Comparison of ENCODE assay signal across 26 cellular contexts in genomic region chr11:69870772-69871171, GRCh38. TPM values are rescaled to one million over a fixed set of nuclear protein-coding genes. Genes with fewer than 3 reads are reported as not detected.
"Had no signal": no experiment of that assay in that cellular context is flagged by ENCODE, and none has a peak within 500 bp of the region (broad histone marks: within the 10 kb centered on the region; RNA-seq: fewer than 3 reads in every experiment).

No MANE protein-coding gene starts in this region.

- H3K4me2 ChIP-seq: smooth muscle cell had no signal

- H3K9me3 ChIP-seq: heart left ventricle, psoas muscle, suprapubic skin had no signal

- DNase-seq: activated CD4-positive, alpha-beta T cell treated with anti-CD3 and anti-CD28 coated beads, Interleukin-2, amount 10 ng/mL, durations not matched to agents 7 days and 5 days; activated CD4-positive, CD25-positive, alpha-beta regulatory T cell; activated CD8-positive, alpha-beta memory T cell treated with anti-CD3 and anti-CD28 coated beads for 24 hours; activated CD8-positive, alpha-beta memory T cell treated with anti-CD3 and anti-CD28 coated beads, Interleukin-2, amount 50 U/mL, for 48 hours; activated naive CD4-positive, alpha-beta T cell treated with anti-CD3 and anti-CD28 coated beads, Interleukin-2, amount 50 U/mL, for 16 hours; activated T-cell treated with anti-CD3 and anti-CD28 coated beads, Interleukin-2, amount 50 U/mL, for 48 hours; effector memory CD4-positive, alpha-beta T cell; heart left ventricle; left ventricle myocardium superior; naive thymus-derived CD8-positive, alpha-beta T cell; psoas muscle; right cardiac atrium; stimulated activated CD4-positive, alpha-beta T cell treated with anti-CD3 and anti-CD28 coated beads, Interleukin-4, amount 100 ng/mL, for 1 hour; stimulated activated naive CD8-positive, alpha-beta T cell treated with anti-CD3 and anti-CD28 coated beads, Interleukin-15, amount 100 ng/mL, for 72 hours; T-helper 1 cell; T-helper 9 cell had no signal

- H3K4me3 Mint-ChIP-seq: activated CD4-positive, alpha-beta T cell treated with anti-CD3 and anti-CD28 coated beads, Interleukin-2, amount 10 ng/mL, durations not matched to agents 7 days and 5 days; dendritic cell treated with granulocyte-macrophage colony-stimulating factor and Interleukin-4, amounts not matched to agents 40 ng/mL and 50 ng/mL, for 4 days; memory B cell; naive thymus-derived CD8-positive, alpha-beta T cell; stimulated activated naive CD8-positive, alpha-beta T cell treated with anti-CD3 and anti-CD28 coated beads, Interleukin-15, amount 100 ng/mL, for 72 hours; type B pancreatic cell had no signal

- H3K36me3 Mint-ChIP-seq: memory B cell; naive thymus-derived CD8-positive, alpha-beta T cell; type B pancreatic cell had no signal

- ATAC-seq: heart left ventricle; left ventricle myocardium superior; naive thymus-derived CD8-positive, alpha-beta T cell; psoas muscle; right cardiac atrium; stimulated activated naive CD8-positive, alpha-beta T cell treated with anti-CD3 and anti-CD28 coated beads, Interleukin-15, amount 100 ng/mL, for 72 hours had no signal

- H3K4me1 Mint-ChIP-seq: activated CD4-positive, alpha-beta T cell treated with anti-CD3 and anti-CD28 coated beads, Interleukin-2, amount 10 ng/mL, durations not matched to agents 7 days and 5 days; memory B cell; naive thymus-derived CD8-positive, alpha-beta T cell; stimulated activated naive CD8-positive, alpha-beta T cell treated with anti-CD3 and anti-CD28 coated beads, Interleukin-15, amount 100 ng/mL, for 72 hours had no signal

- H3K27ac Mint-ChIP-seq: activated CD4-positive, alpha-beta T cell treated with anti-CD3 and anti-CD28 coated beads, Interleukin-2, amount 10 ng/mL, durations not matched to agents 7 days and 5 days; dendritic cell treated with granulocyte-macrophage colony-stimulating factor and Interleukin-4, amounts not matched to agents 40 ng/mL and 50 ng/mL, for 4 days; memory B cell; naive thymus-derived CD8-positive, alpha-beta T cell; type B pancreatic cell had no signal

- H3K9me3 Mint-ChIP-seq: activated CD4-positive, alpha-beta T cell treated with anti-CD3 and anti-CD28 coated beads, Interleukin-2, amount 10 ng/mL, durations not matched to agents 7 days and 5 days; dendritic cell treated with granulocyte-macrophage colony-stimulating factor and Interleukin-4, amounts not matched to agents 40 ng/mL and 50 ng/mL, for 4 days had no signal

- H3K4me3 ChIP-seq: cardiac muscle cell, heart left ventricle, psoas muscle, smooth muscle cell, suprapubic skin had no signal

- FAIRE-seq: frontal cortex had no signal

- H3K36me3 ChIP-seq: cardiac muscle cell, heart left ventricle, suprapubic skin had no signal

- H3K4me1 ChIP-seq: heart left ventricle, psoas muscle, suprapubic skin had no signal

- H3K27me3 ChIP-seq: cardiac muscle cell had no signal

- H3K27ac ChIP-seq: cardiac muscle cell, heart left ventricle, psoas muscle, suprapubic skin had no signal

RNA-seq across cellular contexts. Expression of gene FGF3, which starts 51.6 kb away (rescaled TPM):
- total RNA-seq: activated CD4-positive, alpha-beta T cell treated with anti-CD3 and anti-CD28 coated beads, Interleukin-2, amount 10 ng/mL, durations not matched to agents 7 days and 5 days; chondrocyte; frontal cortex; heart left ventricle; kidney epithelial cell; left ventricle myocardium superior; naive thymus-derived CD8-positive, alpha-beta T cell; psoas muscle; right cardiac atrium; smooth muscle cell; suprapubic skin had no signal
- polyA plus RNA-seq: adipose tissue; cardiac muscle cell; heart left ventricle; naive thymus-derived CD8-positive, alpha-beta T cell; psoas muscle; right cardiac atrium; smooth muscle cell had no signal
